Comparison of ENCODE assay signal across 14 cellular contexts in the genomic region with DNA sequence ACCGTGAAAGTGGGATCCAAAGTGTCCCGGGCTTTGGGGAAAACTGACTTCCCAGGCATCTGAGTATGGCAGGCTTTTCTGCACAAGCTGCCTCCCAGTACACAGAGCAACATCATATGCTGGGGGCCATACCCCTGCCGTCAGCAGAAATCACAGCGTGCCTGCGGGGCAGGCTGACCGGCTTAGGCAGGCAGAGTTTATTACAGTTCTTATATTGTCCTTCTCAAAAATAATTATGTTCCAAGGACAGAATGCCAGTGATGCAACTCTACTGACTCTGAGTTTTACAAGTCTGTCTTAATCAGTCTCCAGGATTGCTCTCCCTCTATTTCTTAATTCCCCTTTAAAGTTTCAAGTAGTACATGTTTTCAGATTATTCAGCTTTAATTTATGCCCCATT. TPM values are rescaled to one million over a fixed set of nuclear protein-coding genes. Genes with fewer than 3 reads are reported as not detected.
DNase-seq lines count a peak whose midpoint lies in the region; ATAC-seq and TF ChIP-seq lines count a peak whose summit lies in the region.
"Had no signal": no experiment of that assay in that cellular context is flagged by ENCODE, and none has a peak within 500 bp of the region (broad histone marks: within the 10 kb centered on the region; RNA-seq: fewer than 3 reads in every experiment).

No MANE protein-coding gene starts in this region.

- DNase-seq in T-helper 1 cell (no peak), RPMI7951 (ENCODE audit: low read depth) (peak; percentile 22), choroid plexus epithelial cell (ENCODE audit: low read depth) (peak; percentile 61), posterior cingulate gyrus (peak in 7 of 10 donors; percentile 7 to 77 (median 27)), activated gamma-delta T cell treated with Interleukin-2 at 50 U/mL for 16 hours (no peak), OCI-LY7 (ENCODE audit: low spot score) (no peak)
- DNase-seq: 8988T; activated CD8-positive, alpha-beta memory T cell treated with anti-CD3 and anti-CD28 coated beads for 24 hours; cortex of kidney; H7; Peyer's patch; transverse colon had no signal

- H3K27me3 Mint-ChIP-seq in T-helper 1 cell treated with Interleukin-12 subunit alpha and Interleukin-12 subunit beta and Interleukin-4 antibody, amounts not matched to agents 30 μg/mL and 1 μg/mL, for 36 hours (ENCODE audit: low read depth), result no peaks in the 10 kb centered on the region

- POLR2A ChIA-PET in OCI-LY7 (lab: Charles Lee), result no interaction called here

- no peaks in the 10 kb centered on the region for H3K4me1 ChIP-seq in OCI-LY7 (ENCODE audit: insufficient read depth, low read length, poor library complexity, severe bottlenecking)
- H3K4me1 ChIP-seq: Peyer's patch had no signal

- no peaks in the 10 kb centered on the region for H3K9me3 Mint-ChIP-seq in T-helper 1 cell treated with Interleukin-12 subunit alpha and Interleukin-12 subunit beta and Interleukin-4 antibody, amounts not matched to agents 30 μg/mL and 1 μg/mL, for 36 hours

- no peak overlapping the region for H3K27ac ChIP-seq in OCI-LY7 (ENCODE audit: low read depth, low read length, poor library complexity, severe bottlenecking)

- peaks cover 55% of the 10 kb centered on the region for H3K4me1 Mint-ChIP-seq in T-helper 1 cell treated with Interleukin-12 subunit alpha and Interleukin-12 subunit beta and Interleukin-4 antibody, amounts not matched to agents 30 μg/mL and 1 μg/mL, for 36 hours (ENCODE audit: low read depth)

- no peaks in the 10 kb centered on the region for H3K36me3 ChIP-seq in OCI-LY7 (ENCODE audit: insufficient read depth, low read length)
- H3K36me3 ChIP-seq: Peyer's patch, transverse colon had no signal

- H2AFZ ChIP-seq in OCI-LY7 (ENCODE audit: low read length), result no peak overlapping the region

- no TSS peak for BruUV-seq in OCI-LY7 (replicated peaks; lab: Mats Ljungman, UMichigan)

- peaks cover 7% of the 10 kb centered on the region for H3K36me3 Mint-ChIP-seq in T-helper 1 cell treated with Interleukin-12 subunit alpha and Interleukin-12 subunit beta and Interleukin-4 antibody, amounts not matched to agents 30 μg/mL and 1 μg/mL, for 36 hours (ENCODE audit: low read depth)

- no peaks in the 10 kb centered on the region for H4K20me1 ChIP-seq in OCI-LY7 (ENCODE audit: insufficient read depth, low read length)

- H3K9me3 ChIP-seq in OCI-LY7 (ENCODE audit: low read length), result no peaks in the 10 kb centered on the region
- H3K9me3 ChIP-seq: Peyer's patch, transverse colon had no signal

- H3K4me2 ChIP-seq in OCI-LY7 (ENCODE audit: low read length), result no peak overlapping the region

- H3K9me2 ChIP-seq in OCI-LY7 (ENCODE audit: insufficient read depth, low read length), result no peaks in the 10 kb centered on the region

- no peak overlapping the region for H3K4me3 ChIP-seq in choroid plexus epithelial cell (ENCODE audit: low read depth, low read length)
- H3K4me3 ChIP-seq in OCI-LY7 (ENCODE audit: low read depth, low read length, poor library complexity, severe bottlenecking), result no peak overlapping the region
- H3K4me3 ChIP-seq: Peyer's patch, transverse colon had no signal

- intact Hi-C loops in posterior cingulate gyrus (cut with DNase I), result no loop called here
- intact Hi-C loops in OCI-LY7 (cut with micrococcal nuclease; ENCODE audit: unreplicated experiment), result no loop called here

- no peak for ATAC-seq in GM21529 (IDR thresholded peaks at IDR 0.05; ENCODE audit: unreplicated experiment)

- H3K79me2 ChIP-seq in OCI-LY7 (ENCODE audit: insufficient read depth, low read depth, low read length), result no peaks in the 10 kb centered on the region

- CTCF ChIA-PET in OCI-LY7 (lab: Charles Lee; ENCODE audit: unreplicated experiment), result no interaction called here

- TF ChIP-seq CTCF in choroid plexus epithelial cell (conservative IDR thresholded peaks at IDR 0.05; ENCODE audit: low read depth, low read length) (no peak), OCI-LY7 (conservative IDR thresholded peaks at IDR 0.05; ENCODE audit: low read length) (no peak)

- H3K27ac Mint-ChIP-seq in T-helper 1 cell treated with Interleukin-12 subunit alpha and Interleukin-12 subunit beta and Interleukin-4 antibody, amounts not matched to agents 30 μg/mL and 1 μg/mL, for 36 hours, result peak overlapping the region; percentile 75

- H3K4me3 Mint-ChIP-seq in T-helper 1 cell treated with Interleukin-12 subunit alpha and Interleukin-12 subunit beta and Interleukin-4 antibody, amounts not matched to agents 30 μg/mL and 1 μg/mL, for 36 hours, result peak overlapping the region; percentile 58

RNA-seq across cellular contexts. Expression of gene IL21, which starts 37.0 kb away (rescaled TPM):
- total RNA-seq in RPMI7951 (2014; rRNA removed; shearing (Covaris generic)), result not detected in 2 replicates
- not detected in 2 replicates for total RNA-seq in OCI-LY7 (2014; rRNA removed; shearing (Covaris generic))
- total RNA-seq in OCI-LY7 (2022), result not detected in 2 replicates
- total RNA-seq: H7, Peyer's patch had no signal

Comparison
In these comparisons a context has a peak if more than half of its experiments do, and no peak if none do; other contexts are left out.
1. DNase-seq: peak in RPMI7951 (single experiment), choroid plexus epithelial cell (single experiment) and posterior cingulate gyrus (7 of 10); none in T-helper 1 cell (0 of 5), activated gamma-delta T cell treated with Interleukin-2 at 50 U/mL for 16 hours (single experiment) and OCI-LY7 (single experiment).